ENCODE assay signal across 1 cellular context in the genomic region with DNA sequence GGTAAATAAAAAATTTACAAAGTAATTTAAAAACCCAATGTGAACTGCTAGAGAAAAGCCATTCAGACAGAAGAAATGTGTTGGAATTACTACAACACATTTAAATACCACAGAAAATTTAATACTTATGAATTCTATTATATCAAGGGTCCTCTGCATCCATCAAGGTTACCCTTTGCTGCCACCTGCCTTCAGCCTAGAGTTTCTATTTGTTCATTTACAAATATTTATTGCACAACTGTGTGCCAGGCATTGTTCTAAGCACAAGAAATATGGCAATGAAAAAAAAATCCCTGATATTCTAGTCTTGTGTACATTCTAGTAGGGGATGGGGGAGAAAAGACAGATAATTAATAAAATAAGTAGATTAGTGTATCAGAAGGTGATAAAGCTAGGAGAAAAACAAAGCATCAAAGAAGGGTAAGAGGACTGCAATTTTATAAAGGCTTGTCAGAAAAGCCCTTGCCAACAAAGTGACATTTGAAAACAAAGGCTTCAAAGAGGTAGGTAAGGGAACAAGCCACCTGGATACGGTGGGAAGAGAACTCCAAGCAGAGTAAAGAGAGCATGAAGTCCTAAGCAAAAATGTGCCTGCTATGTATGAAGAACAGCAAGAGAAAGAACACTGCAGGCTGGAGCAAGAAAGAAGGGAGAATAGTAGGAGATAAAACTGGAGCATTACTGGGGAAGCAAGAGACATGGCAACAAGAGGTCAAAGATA.
TF ChIP-seq lines count a peak whose summit lies in the region.

No MANE protein-coding gene starts in this region.

TF ChIP-seq in SK-N-SH treated with all-trans-retinoic acid at 6 μM for 48 hours, 23 proteins besides CTCF, POLR2A, EP300 and RAD21 (continued from another document):
- TF ChIP-seq, protein P1, sequence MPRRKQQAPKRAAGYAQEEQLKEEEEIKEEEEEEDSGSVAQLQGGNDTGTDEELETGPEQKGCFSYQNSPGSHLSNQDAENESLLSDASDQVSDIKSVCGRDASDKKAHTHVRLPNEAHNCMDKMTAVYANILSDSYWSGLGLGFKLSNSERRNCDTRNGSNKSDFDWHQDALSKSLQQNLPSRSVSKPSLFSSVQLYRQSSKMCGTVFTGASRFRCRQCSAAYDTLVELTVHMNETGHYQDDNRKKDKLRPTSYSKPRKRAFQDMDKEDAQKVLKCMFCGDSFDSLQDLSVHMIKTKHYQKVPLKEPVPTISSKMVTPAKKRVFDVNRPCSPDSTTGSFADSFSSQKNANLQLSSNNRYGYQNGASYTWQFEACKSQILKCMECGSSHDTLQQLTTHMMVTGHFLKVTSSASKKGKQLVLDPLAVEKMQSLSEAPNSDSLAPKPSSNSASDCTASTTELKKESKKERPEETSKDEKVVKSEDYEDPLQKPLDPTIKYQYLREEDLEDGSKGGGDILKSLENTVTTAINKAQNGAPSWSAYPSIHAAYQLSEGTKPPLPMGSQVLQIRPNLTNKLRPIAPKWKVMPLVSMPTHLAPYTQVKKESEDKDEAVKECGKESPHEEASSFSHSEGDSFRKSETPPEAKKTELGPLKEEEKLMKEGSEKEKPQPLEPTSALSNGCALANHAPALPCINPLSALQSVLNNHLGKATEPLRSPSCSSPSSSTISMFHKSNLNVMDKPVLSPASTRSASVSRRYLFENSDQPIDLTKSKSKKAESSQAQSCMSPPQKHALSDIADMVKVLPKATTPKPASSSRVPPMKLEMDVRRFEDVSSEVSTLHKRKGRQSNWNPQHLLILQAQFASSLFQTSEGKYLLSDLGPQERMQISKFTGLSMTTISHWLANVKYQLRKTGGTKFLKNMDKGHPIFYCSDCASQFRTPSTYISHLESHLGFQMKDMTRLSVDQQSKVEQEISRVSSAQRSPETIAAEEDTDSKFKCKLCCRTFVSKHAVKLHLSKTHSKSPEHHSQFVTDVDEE (CRISPR knock-in tag; IDR thresholded peaks at IDR 0.05) = no peak
- no peak for TF ChIP-seq SNAI2 (CRISPR knock-in tag; IDR thresholded peaks at IDR 0.05)
- TF ChIP-seq, protein P2, sequence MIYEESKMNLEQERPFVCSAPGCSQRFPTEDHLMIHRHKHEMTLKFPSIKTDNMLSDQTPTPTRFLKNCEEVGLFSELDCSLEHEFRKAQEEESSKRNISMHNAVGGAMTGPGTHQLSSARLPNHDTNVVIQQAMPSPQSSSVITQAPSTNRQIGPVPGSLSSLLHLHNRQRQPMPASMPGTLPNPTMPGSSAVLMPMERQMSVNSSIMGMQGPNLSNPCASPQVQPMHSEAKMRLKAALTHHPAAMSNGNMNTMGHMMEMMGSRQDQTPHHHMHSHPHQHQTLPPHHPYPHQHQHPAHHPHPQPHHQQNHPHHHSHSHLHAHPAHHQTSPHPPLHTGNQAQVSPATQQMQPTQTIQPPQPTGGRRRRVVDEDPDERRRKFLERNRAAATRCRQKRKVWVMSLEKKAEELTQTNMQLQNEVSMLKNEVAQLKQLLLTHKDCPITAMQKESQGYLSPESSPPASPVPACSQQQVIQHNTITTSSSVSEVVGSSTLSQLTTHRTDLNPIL (CRISPR knock-in tag; IDR thresholded peaks at IDR 0.05; ENCODE audit: low read depth) = no peak
- no peak for TF ChIP-seq GLIS3 (CRISPR knock-in tag; IDR thresholded peaks at IDR 0.05)
